9 cellular contexts compared by ENCODE assay signal in the genomic region with DNA sequence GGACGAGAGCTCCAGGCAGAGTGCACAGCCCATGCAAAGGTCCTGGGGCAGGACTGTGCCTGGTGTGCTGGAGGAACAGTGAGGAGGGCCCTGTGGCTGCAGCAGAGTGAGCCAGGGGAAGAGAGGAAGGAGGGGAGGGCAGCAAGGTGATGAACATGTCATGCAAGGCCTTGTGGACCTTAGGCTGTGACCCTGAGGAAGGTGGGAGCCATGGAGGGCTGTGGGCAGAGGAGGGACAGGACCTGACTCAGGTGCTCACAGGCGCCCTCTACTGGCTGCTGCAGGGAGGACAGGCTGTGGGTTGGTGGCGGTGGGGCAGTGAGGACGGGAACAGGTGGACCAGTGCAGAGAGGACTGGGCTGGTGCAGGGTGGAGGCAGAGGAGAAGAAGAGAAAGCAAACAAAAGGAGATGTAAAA.
DNase-seq lines count a peak whose midpoint lies in the region; ATAC-seq, FAIRE-seq and TF ChIP-seq lines count a peak whose summit lies in the region.
"Had no signal": no experiment of that assay in that cellular context is flagged by ENCODE, and none has a peak within 500 bp of the region (broad histone marks: within the 10 kb centered on the region; RNA-seq: fewer than 3 reads in every experiment).

No MANE protein-coding gene starts in this region.

- no peak overlapping the region for H3K4me3 ChIP-seq in A549

- FAIRE-seq in A549 (lab: Jason Lieb, UNC) = no peak
- FAIRE-seq: colon had no signal

- TF ChIP-seq POLR2A in A549 (IDR thresholded peaks at IDR 0.05; ENCODE audit: low read length) = no peak

- DNase-seq in A549 (ENCODE audit: low read depth in 1 of 2, low spot score in 1 of 2) (peak in 1 of 2 experiments; percentile 37), HT-29 (ENCODE audit: low spot score) (peak; percentile 6), germinal center (ENCODE audit: low spot score) (peak; percentile 40), globus pallidus (ENCODE audit: low spot score) (no peak), NCI-H2081 (lab: John Stamatoyannopoulos, UW) (no peak)
- DNase-seq in activated CD8-positive, alpha-beta memory T cell treated with anti-CD3 and anti-CD28 coated beads, Interleukin-2, amount 50 U/mL, for 48 hours = peak; percentile 92
- DNase-seq in stimulated activated CD8-positive, alpha-beta memory T cell treated with anti-CD3 and anti-CD28 coated beads, Interleukin-15, amount 100 ng/mL, for 1 hour (ENCODE audit: low read depth) = peak; percentile 31

- no peak overlapping the region for H3K4me2 ChIP-seq in A549

- ATAC-seq in A549 = no peak
- ATAC-seq in GM21786 (IDR thresholded peaks at IDR 0.05; ENCODE audit: unreplicated experiment) = no peak

- POLR2A ChIA-PET in A549 (lab: Yijun Ruan, JAX) = no interaction called here

- TF ChIP-seq CTCF in A549 (IDR thresholded peaks at IDR 0.05) = no peak; the same call in 1 of the 3 replicates

- peaks cover 48% of the 10 kb centered on the region for H3K4me1 ChIP-seq in A549

- TF ChIP-seq RAD21 in A549 (conservative IDR thresholded peaks at IDR 0.05 in 1 of 2, IDR thresholded peaks at IDR 0.05 in 1 of 2) = no peak

- CTCF ChIA-PET in A549 (lab: Yijun Ruan, JAX) = interaction anchor here (0.6 to 1.5 kb wide), 6 partner anchors 8 to 122 kb away, joined by 3 to 7 read pairs (median 4); no protein-coding TSS in a partner anchor

- TF ChIP-seq EP300 in A549 (IDR thresholded peaks at IDR 0.05) = no peak

- peak overlapping the region; percentile 76 to 89; a peak in 5 of 6 replicates for H3K27ac ChIP-seq in A549

- H3K9me3 ChIP-seq in A549 = no peaks in the 10 kb centered on the region

- 69% methylated on average over 4 of the region's 4 CpGs for WGBS in A549 (ENCODE audit: missing lambda C conversion rate)

TF ChIP-seq in A549, 52 proteins besides CTCF, POLR2A, EP300 and RAD21:
- TF ChIP-seq, protein P1, sequence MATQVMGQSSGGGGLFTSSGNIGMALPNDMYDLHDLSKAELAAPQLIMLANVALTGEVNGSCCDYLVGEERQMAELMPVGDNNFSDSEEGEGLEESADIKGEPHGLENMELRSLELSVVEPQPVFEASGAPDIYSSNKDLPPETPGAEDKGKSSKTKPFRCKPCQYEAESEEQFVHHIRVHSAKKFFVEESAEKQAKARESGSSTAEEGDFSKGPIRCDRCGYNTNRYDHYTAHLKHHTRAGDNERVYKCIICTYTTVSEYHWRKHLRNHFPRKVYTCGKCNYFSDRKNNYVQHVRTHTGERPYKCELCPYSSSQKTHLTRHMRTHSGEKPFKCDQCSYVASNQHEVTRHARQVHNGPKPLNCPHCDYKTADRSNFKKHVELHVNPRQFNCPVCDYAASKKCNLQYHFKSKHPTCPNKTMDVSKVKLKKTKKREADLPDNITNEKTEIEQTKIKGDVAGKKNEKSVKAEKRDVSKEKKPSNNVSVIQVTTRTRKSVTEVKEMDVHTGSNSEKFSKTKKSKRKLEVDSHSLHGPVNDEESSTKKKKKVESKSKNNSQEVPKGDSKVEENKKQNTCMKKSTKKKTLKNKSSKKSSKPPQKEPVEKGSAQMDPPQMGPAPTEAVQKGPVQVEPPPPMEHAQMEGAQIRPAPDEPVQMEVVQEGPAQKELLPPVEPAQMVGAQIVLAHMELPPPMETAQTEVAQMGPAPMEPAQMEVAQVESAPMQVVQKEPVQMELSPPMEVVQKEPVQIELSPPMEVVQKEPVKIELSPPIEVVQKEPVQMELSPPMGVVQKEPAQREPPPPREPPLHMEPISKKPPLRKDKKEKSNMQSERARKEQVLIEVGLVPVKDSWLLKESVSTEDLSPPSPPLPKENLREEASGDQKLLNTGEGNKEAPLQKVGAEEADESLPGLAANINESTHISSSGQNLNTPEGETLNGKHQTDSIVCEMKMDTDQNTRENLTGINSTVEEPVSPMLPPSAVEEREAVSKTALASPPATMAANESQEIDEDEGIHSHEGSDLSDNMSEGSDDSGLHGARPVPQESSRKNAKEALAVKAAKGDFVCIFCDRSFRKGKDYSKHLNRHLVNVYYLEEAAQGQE (IDR thresholded peaks at IDR 0.05) = no peak
- TF ChIP-seq CHD2 (IDR thresholded peaks at IDR 0.05; ENCODE audit: low read length, partially characterized antibody) (no peak), KDM1A (IDR thresholded peaks at IDR 0.05; ENCODE audit: low read depth) (peak; percentile 67; the same call in 1 of the 2 replicates), HEYL (CRISPR knock-in tag; IDR thresholded peaks at IDR 0.05) (no peak), NFE2L2 (conservative IDR thresholded peaks at IDR 0.05; ENCODE audit: low read length) (no peak), FOSL2 (IDR thresholded peaks at IDR 0.05) (no peak), FOSL2 (CRISPR knock-in tag; IDR thresholded peaks at IDR 0.05) (no peak), HDAC2 (IDR thresholded peaks at IDR 0.05) (peak; percentile 36; the same call in 1 of the 2 replicates), KDM5A (IDR thresholded peaks at IDR 0.05) (no peak), EHF (CRISPR knock-in tag; IDR thresholded peaks at IDR 0.05) (no peak), CBX8 (IDR thresholded peaks at IDR 0.05) (no peak), ZFP36 (IDR thresholded peaks at IDR 0.05; ENCODE audit: borderline replicate concordance, partially characterized antibody) (peak; percentile 69), NR3C1 (IDR thresholded peaks at IDR 0.05) (no peak), TP53 (CRISPR knock-in tag; IDR thresholded peaks at IDR 0.05) (no peak), CHD4 (IDR thresholded peaks at IDR 0.05; ENCODE audit: borderline replicate concordance) (no peak), SMC3 (IDR thresholded peaks at IDR 0.05) (no peak), ZSCAN20 (CRISPR knock-in tag; IDR thresholded peaks at IDR 0.05) (no peak), HOXA7 (CRISPR knock-in tag; IDR thresholded peaks at IDR 0.05) (no peak), MAFK (IDR thresholded peaks at IDR 0.05; ENCODE audit: partially characterized antibody) (no peak), RARB (CRISPR knock-in tag; IDR thresholded peaks at IDR 0.05) (no peak), ZC3H11A (IDR thresholded peaks at IDR 0.05) (no peak), MAZ (IDR thresholded peaks at IDR 0.05; ENCODE audit: borderline replicate concordance, low read depth, low read length) (no peak)
- TF ChIP-seq, protein P2, sequence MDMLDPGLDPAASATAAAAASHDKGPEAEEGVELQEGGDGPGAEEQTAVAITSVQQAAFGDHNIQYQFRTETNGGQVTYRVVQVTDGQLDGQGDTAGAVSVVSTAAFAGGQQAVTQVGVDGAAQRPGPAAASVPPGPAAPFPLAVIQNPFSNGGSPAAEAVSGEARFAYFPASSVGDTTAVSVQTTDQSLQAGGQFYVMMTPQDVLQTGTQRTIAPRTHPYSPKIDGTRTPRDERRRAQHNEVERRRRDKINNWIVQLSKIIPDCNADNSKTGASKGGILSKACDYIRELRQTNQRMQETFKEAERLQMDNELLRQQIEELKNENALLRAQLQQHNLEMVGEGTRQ (IDR thresholded peaks at IDR 0.05) = no peak
- TF ChIP-seq, protein P3, sequence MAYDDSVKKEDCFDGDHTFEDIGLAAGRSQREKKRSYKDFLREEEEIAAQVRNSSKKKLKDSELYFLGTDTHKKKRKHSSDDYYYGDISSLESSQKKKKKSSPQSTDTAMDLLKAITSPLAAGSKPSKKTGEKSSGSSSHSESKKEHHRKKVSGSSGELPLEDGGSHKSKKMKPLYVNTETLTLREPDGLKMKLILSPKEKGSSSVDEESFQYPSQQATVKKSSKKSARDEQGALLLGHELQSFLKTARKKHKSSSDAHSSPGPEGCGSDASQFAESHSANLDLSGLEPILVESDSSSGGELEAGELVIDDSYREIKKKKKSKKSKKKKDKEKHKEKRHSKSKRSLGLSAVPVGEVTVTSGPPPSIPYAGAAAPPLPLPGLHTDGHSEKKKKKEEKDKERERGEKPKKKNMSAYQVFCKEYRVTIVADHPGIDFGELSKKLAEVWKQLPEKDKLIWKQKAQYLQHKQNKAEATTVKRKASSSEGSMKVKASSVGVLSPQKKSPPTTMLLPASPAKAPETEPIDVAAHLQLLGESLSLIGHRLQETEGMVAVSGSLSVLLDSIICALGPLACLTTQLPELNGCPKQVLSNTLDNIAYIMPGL (CRISPR knock-in tag; IDR thresholded peaks at IDR 0.05; ENCODE audit: borderline replicate concordance) = no peak
- TF ChIP-seq, protein P4, sequence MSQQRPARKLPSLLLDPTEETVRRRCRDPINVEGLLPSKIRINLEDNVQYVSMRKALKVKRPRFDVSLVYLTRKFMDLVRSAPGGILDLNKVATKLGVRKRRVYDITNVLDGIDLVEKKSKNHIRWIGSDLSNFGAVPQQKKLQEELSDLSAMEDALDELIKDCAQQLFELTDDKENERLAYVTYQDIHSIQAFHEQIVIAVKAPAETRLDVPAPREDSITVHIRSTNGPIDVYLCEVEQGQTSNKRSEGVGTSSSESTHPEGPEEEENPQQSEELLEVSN (IDR thresholded peaks at IDR 0.05; ENCODE audit: borderline replicate concordance, low read depth) = no peak
- TF ChIP-seq, protein P5, sequence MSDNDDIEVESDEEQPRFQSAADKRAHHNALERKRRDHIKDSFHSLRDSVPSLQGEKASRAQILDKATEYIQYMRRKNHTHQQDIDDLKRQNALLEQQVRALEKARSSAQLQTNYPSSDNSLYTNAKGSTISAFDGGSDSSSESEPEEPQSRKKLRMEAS (IDR thresholded peaks at IDR 0.05) = no peak
- TF ChIP-seq, protein P6, sequence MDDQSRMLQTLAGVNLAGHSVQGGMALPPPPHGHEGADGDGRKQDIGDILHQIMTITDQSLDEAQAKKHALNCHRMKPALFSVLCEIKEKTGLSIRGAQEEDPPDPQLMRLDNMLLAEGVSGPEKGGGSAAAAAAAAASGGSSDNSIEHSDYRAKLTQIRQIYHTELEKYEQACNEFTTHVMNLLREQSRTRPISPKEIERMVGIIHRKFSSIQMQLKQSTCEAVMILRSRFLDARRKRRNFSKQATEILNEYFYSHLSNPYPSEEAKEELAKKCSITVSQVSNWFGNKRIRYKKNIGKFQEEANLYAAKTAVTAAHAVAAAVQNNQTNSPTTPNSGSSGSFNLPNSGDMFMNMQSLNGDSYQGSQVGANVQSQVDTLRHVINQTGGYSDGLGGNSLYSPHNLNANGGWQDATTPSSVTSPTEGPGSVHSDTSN (IDR thresholded peaks at IDR 0.05) = no peak

Comparison
In these comparisons a context has a peak if more than half of its experiments do, and no peak if none do; other contexts are left out.
1. DNase-seq: peak in HT-29 (single experiment), activated CD8-positive, alpha-beta memory T cell treated with anti-CD3 and anti-CD28 coated beads, Interleukin-2, amount 50 U/mL, for 48 hours (single experiment), germinal center (single experiment) and stimulated activated CD8-positive, alpha-beta memory T cell treated with anti-CD3 and anti-CD28 coated beads, Interleukin-15, amount 100 ng/mL, for 1 hour (single experiment); none in globus pallidus (single experiment) and NCI-H2081 (0 of 2).